Comparison of ENCODE assay signal across 24 cellular contexts in the genomic region with DNA sequence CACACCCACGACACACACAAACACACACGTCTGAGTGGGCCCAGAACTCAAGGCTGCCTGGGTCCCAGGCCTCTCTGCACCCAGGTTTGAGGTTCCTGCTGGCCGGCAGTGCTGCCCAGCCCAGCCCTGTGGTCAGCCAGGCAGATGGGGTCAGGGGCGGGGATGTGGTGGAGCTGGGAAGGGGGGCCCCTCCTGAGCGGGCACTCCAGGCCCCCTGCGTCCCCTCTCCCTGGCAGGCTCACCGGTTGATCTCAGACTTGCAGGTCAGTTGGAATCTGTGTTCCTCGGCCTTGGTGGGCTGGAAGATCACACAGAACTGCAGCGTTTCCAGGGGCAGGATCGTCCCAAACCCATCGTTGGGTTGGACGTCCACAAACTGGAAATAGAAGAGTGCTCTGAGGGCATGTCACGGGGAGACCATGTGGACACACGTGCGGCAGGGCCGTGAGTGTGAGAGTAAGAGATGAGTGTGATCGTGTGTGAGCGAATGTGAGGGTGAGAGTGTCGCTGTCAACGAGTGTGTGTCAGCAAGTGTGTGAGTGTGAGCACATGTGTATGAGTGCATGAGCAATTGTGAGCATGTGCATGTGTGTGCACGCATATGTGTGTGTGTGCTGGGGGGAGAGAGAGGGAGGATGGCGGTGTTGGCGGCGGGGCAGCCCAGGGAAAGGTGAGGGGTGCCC. TPM values are rescaled to one million over a fixed set of nuclear protein-coding genes. Genes with fewer than 3 reads are reported as not detected.
A peak's percentile ranks its signal among the peaks of the same experiment; 100 is the strongest.
DNase-seq lines count a peak whose midpoint lies in the region; ATAC-seq, FAIRE-seq and TF ChIP-seq lines count a peak whose summit lies in the region.
"Had no signal": no experiment of that assay in that cellular context is flagged by ENCODE, and none has a peak within 500 bp of the region (broad histone marks: within the 10 kb centered on the region; RNA-seq: fewer than 3 reads in every experiment).

No MANE protein-coding gene starts in this region.

- no peaks in the 10 kb centered on the region for H4K20me1 ChIP-seq in BLaER1

- H3K4me1 ChIP-seq in BLaER1 (peaks cover 68% of the 10 kb centered on the region), gastrocnemius medialis (no peaks in the 10 kb centered on the region)
- H3K4me1 ChIP-seq: Caco-2 had no signal

- H3K9me3 Mint-ChIP-seq in chondrocyte (ENCODE audit: low read depth) (no peaks in the 10 kb centered on the region), mesothelial cell of epicardium (peaks cover under 1% of the 10 kb centered on the region)
- H3K9me3 Mint-ChIP-seq: CD8-positive, alpha-beta T cell had no signal

- peak overlapping the region; percentile 34; the same call in 1 of the 2 replicates for H3K4me2 ChIP-seq in BLaER1

- in situ Hi-C loops in gastrocnemius medialis (cut with MboI; ENCODE audit: low sequenced_read_pairs in 4 of 4) = no loop called here

- H3K36me3 ChIP-seq in BLaER1 (no peaks in the 10 kb centered on the region), gastrocnemius medialis (no peaks in the 10 kb centered on the region)

- H3K9me3 ChIP-seq in BLaER1 (peaks cover 15% of the 10 kb centered on the region), gastrocnemius medialis (no peaks in the 10 kb centered on the region)
- H3K9me3 ChIP-seq: Caco-2 had no signal

- peaks cover 10% of the 10 kb centered on the region for H3K27me3 Mint-ChIP-seq in chondrocyte (ENCODE audit: low read depth)
- H3K27me3 Mint-ChIP-seq in mesothelial cell of epicardium (ENCODE audit: low read depth) = peaks cover 4% of the 10 kb centered on the region

- H3K27me3 ChIP-seq in BLaER1 (peaks cover 9% of the 10 kb centered on the region), gastrocnemius medialis (peaks cover 4 to 15% (median 8%) of the 10 kb centered on the region in 3 donors)

- H3K4me3 ChIP-seq in BLaER1 (no peak overlapping the region), gastrocnemius medialis (no peak overlapping the region)

- no peak for DNase-seq in GM12891 (ENCODE audit: insufficient read length, low spot score)
- peak; percentile 73 for DNase-seq in chondrocyte (ENCODE audit: low spot score)
- peak; percentile 50 for DNase-seq in posterior vena cava (ENCODE audit: low spot score)
- DNase-seq in gastrocnemius medialis = no peak
- no peak for DNase-seq in mesothelial cell of epicardium (ENCODE audit: low spot score in 2 of 2, unreplicated experiment in 2 of 2)
- DNase-seq: Caco-2; CD8-positive, alpha-beta T cell; H7; Karpas-422; NCI-H1092; NCI-H1417 treated with DMSO at 0.1 percent for 48 hours; NCI-H1694 treated with DMSO at 0.1 percent for 48 hours; NCI-H2081; NCI-H2171; NCI-H226; NCI-H510A; NCI-H69; RPMI8226; SHP77 treated with DMSO at 0.1 percent for 48 hours; SW 1271 had no signal

- no peak for ATAC-seq in GM19463 (IDR thresholded peaks at IDR 0.05; ENCODE audit: unreplicated experiment)
- ATAC-seq in gastrocnemius medialis = no peak
- ATAC-seq: CD8-positive, alpha-beta T cell had no signal

- no peaks in the 10 kb centered on the region for H3K36me3 Mint-ChIP-seq in chondrocyte (ENCODE audit: low read depth)
- no peaks in the 10 kb centered on the region for H3K36me3 Mint-ChIP-seq in mesothelial cell of epicardium
- H3K36me3 Mint-ChIP-seq: CD8-positive, alpha-beta T cell had no signal

- intact Hi-C loops in posterior vena cava (cut with DNase I) = loop anchor here in 1 of 2 donors (5.0 kb wide), 1 partner anchor 1634 kb away; no protein-coding TSS in a partner anchor
- intact Hi-C loops in gastrocnemius medialis (cut with DNase I; ENCODE audit: low total_unique reads) = no loop called here

- H3K27ac Mint-ChIP-seq in chondrocyte (ENCODE audit: unreplicated experiment) (no peak overlapping the region), mesothelial cell of epicardium (no peak overlapping the region)
- H3K27ac Mint-ChIP-seq: CD8-positive, alpha-beta T cell had no signal

- no peak for TF ChIP-seq CTCF in chondrocyte (IDR thresholded peaks at IDR 0.05)
- TF ChIP-seq CTCF in gastrocnemius medialis (IDR thresholded peaks at IDR 0.05 in 4 of 5, conservative IDR thresholded peaks at IDR 0.05 in 1 of 5) = no peak
- TF ChIP-seq CTCF in mesothelial cell of epicardium (IDR thresholded peaks at IDR 0.05; ENCODE audit: unreplicated experiment) = no peak

- peak; percentile 31 for FAIRE-seq in GM12891 (lab: Jason Lieb, UNC)
- FAIRE-seq: G401.6 had no signal

- no peak overlapping the region for H3K4me3 Mint-ChIP-seq in chondrocyte (ENCODE audit: unreplicated experiment)
- H3K4me3 Mint-ChIP-seq in mesothelial cell of epicardium = no peak overlapping the region
- H3K4me3 Mint-ChIP-seq: CD8-positive, alpha-beta T cell had no signal

- TF ChIP-seq POLR2A in GM12891 (IDR thresholded peaks at IDR 0.05; ENCODE audit: low read depth, low read length) (no peak), gastrocnemius medialis (IDR thresholded peaks at IDR 0.05) (no peak)

- no peak overlapping the region for H3K27ac ChIP-seq in BLaER1
- no peak overlapping the region for H3K27ac ChIP-seq in gastrocnemius medialis
- H3K27ac ChIP-seq: C4-2B had no signal

- H3K4me1 Mint-ChIP-seq in chondrocyte (ENCODE audit: low read depth) = peaks cover under 1% of the 10 kb centered on the region
- H3K4me1 Mint-ChIP-seq in mesothelial cell of epicardium = no peaks in the 10 kb centered on the region

- H3K9ac ChIP-seq in BLaER1 = no peak overlapping the region

TF ChIP-seq in GM12891, 5 proteins besides CTCF, POLR2A, EP300 and RAD21:
- no peak for TF ChIP-seq PAX5 (IDR thresholded peaks at IDR 0.05; ENCODE audit: insufficient read depth, low read length, severe bottlenecking)
- no peak for TF ChIP-seq POU2F2 (IDR thresholded peaks at IDR 0.05; ENCODE audit: low read depth, low read length)
- no peak for TF ChIP-seq TAF1 (IDR thresholded peaks at IDR 0.05; ENCODE audit: low read depth, low read length)
- no peak for TF ChIP-seq POLR2AphosphoS5 (IDR thresholded peaks at IDR 0.05; ENCODE audit: low read depth, low read length)
- TF ChIP-seq SPI1 (IDR thresholded peaks at IDR 0.05; ENCODE audit: low read depth, low read length) = no peak

RNA-seq across cellular contexts. Expression of a gene that starts 19.7 kb away (rescaled TPM):
- polyA plus RNA-seq in GM12891 (2012; ENCODE audit: low read depth, missing spikeins) = 0.10 TPM
- total RNA-seq in chondrocyte (0.67 to 0.90 TPM (median 0.68 TPM) in 3 replicates), posterior vena cava (not detected), gastrocnemius medialis (100 to 1,000 TPM in 1 of 4 donors, 10 to 100 TPM in 3; 43.3 to 155 (median 67.2) TPM), mesothelial cell of epicardium (2.1 to 2.8 TPM (median 2.5 TPM) in 3 replicates)

RNA-seq across cellular contexts. Expression of a gene that starts 23.7 kb away (rescaled TPM):
- polyA plus RNA-seq in GM12891 (2012; ENCODE audit: low read depth, missing spikeins) = 0.18 TPM
- total RNA-seq in chondrocyte (2.1 to 2.3 TPM (median 2.1 TPM) in 3 replicates), posterior vena cava (under 1 TPM in 1 of 2 donors, not detected in 1; 0.37 TPM), gastrocnemius medialis (1 to 10 TPM in 2 of 4 donors, not detected in 2; 4.8 to 7.0 TPM), mesothelial cell of epicardium (1.6 to 2.7 TPM (median 1.9 TPM) in 3 replicates)

RNA-seq across cellular contexts. Expression of a gene that starts 47.9 kb away (rescaled TPM):
- polyA plus RNA-seq in GM12891 (2012; ENCODE audit: low read depth, missing spikeins) = 158 TPM
- total RNA-seq in chondrocyte (419 to 543 TPM (median 538 TPM) in 3 replicates), posterior vena cava (100 to 1,000 TPM; 318 to 379 TPM), gastrocnemius medialis (10 to 100 TPM; 29.9 to 44.1 (median 37.2) TPM), mesothelial cell of epicardium (272 to 289 TPM (median 283 TPM) in 3 replicates)

Comparison
In these comparisons a context has a peak if more than half of its experiments do, and no peak if none do; other contexts are left out.
1. DNase-seq: peak in chondrocyte (single experiment) and posterior vena cava (single experiment); none in GM12891 (single experiment), gastrocnemius medialis (0 of 2) and mesothelial cell of epicardium (0 of 2).
2. RNA of a gene that starts 19.7 kb away (total RNA-seq): 43.3 to 155 TPM in gastrocnemius medialis; 2.1 to 2.8 TPM in mesothelial cell of epicardium, 0.67 to 0.90 TPM in chondrocyte and not detected in posterior vena cava; every median in the first group is over 10 times any median in the second.